Comparison of ENCODE assay signal across 23 cellular contexts in the genomic region with DNA sequence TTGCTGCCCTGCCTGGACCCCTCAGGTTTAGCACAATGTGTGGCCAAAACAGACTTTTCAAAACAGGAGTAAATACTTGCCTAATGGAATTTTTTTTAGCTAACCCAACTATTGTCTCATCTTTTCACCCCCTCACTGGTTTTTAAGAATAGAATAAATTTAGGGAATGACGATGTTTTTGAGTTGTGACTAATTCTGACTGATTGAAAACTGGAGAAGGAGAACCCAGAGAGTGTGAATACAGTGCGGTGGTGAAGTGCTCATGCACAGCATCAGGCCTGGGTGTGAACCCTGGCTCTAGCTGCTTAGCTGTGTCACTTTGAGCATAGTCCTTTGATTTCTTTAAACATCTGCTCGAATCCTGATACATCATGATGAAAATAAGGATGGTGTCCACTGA. TPM values are rescaled to one million over a fixed set of nuclear protein-coding genes. Genes with fewer than 3 reads are reported as not detected.
DNase-seq lines count a peak whose midpoint lies in the region; ATAC-seq and TF ChIP-seq lines count a peak whose summit lies in the region.
"Had no signal": no experiment of that assay in that cellular context is flagged by ENCODE, and none has a peak within 500 bp of the region (broad histone marks: within the 10 kb centered on the region; RNA-seq: fewer than 3 reads in every experiment).

No MANE protein-coding gene starts in this region.

- DNase-seq in activated T-cell treated with anti-CD3 and anti-CD28 coated beads, Interleukin-2, amount 50 U/mL, for 72 hours: peak; percentile 29 to 31
- no peak for DNase-seq in activated T-cell treated with anti-CD3 and anti-CD28 coated beads, Interleukin-2, amount 50 U/mL, for 48 hours
- DNase-seq in EH (ENCODE audit: low read depth) (peak; percentile 39), astrocyte of the hippocampus (ENCODE audit: low read depth, low spot score) (peak; percentile 9), neural crest cell (ENCODE audit: low read depth, low spot score) (no peak), left lung (no peak)
- DNase-seq: ACHN; activated CD8-positive, alpha-beta memory T cell treated with anti-CD3 and anti-CD28 coated beads for 24 hours; activated effector memory CD4-positive, alpha-beta T cell treated with anti-CD3 and anti-CD28 coated beads, Interleukin-2, amount 50 U/mL, for 16 hours; DND-41; H7; islet precursor cell; mammary epithelial cell; NCI-H2081 treated with DMSO at 0.1 percent for 48 hours; NCI-H510A treated with DMSO at 0.1 percent for 48 hours; small intestine; transverse colon had no signal

- H3K27ac Mint-ChIP-seq in activated T-cell treated with anti-CD3 and anti-CD28 coated beads, Interleukin-2, amount 50 U/mL, for 72 hours: peak overlapping the region; percentile 76
- H3K27ac Mint-ChIP-seq in neural crest cell (ENCODE audit: unreplicated experiment): peak overlapping the region; percentile 12
- H3K27ac Mint-ChIP-seq: nephron, progenitor cell of endocrine pancreas had no signal

- no peaks in the 10 kb centered on the region for H3K9me3 Mint-ChIP-seq in activated T-cell treated with anti-CD3 and anti-CD28 coated beads, Interleukin-2, amount 50 U/mL, for 72 hours
- no peaks in the 10 kb centered on the region for H3K9me3 Mint-ChIP-seq in neural crest cell
- H3K9me3 Mint-ChIP-seq: nephron had no signal

- no peaks in the 10 kb centered on the region for H3K9me3 ChIP-seq in left lung
- H3K9me3 ChIP-seq: transverse colon had no signal

- intact Hi-C loops in left lung (cut with DNase I): no loop called here

- no peak overlapping the region for H3K4me3 ChIP-seq in left lung
- H3K4me3 ChIP-seq: hepatocyte, transverse colon had no signal

- peak overlapping the region in 1 of 2 donors; percentile 43 for H3K4me3 Mint-ChIP-seq in activated T-cell treated with anti-CD3 and anti-CD28 coated beads, Interleukin-2, amount 50 U/mL, for 72 hours
- no peak overlapping the region for H3K4me3 Mint-ChIP-seq in neural crest cell
- H3K4me3 Mint-ChIP-seq: nephron had no signal

- peaks cover 0 to 23% of the 10 kb centered on the region in 2 donors for H3K36me3 ChIP-seq in left lung

- H3K27me3 ChIP-seq in left lung: no peaks in the 10 kb centered on the region
- H3K27me3 ChIP-seq: hepatocyte, transverse colon had no signal

- peaks cover 0 to 2% of the 10 kb centered on the region in 2 donors for H3K36me3 Mint-ChIP-seq in activated T-cell treated with anti-CD3 and anti-CD28 coated beads, Interleukin-2, amount 50 U/mL, for 72 hours (ENCODE audit: insufficient read depth in 2 of 2)
- H3K36me3 Mint-ChIP-seq in neural crest cell (ENCODE audit: low read depth): peaks cover 5% of the 10 kb centered on the region

- H3K27me3 Mint-ChIP-seq in activated T-cell treated with anti-CD3 and anti-CD28 coated beads, Interleukin-2, amount 50 U/mL, for 72 hours (ENCODE audit: low read depth): no peaks in the 10 kb centered on the region
- H3K27me3 Mint-ChIP-seq in neural crest cell (ENCODE audit: low read depth): no peaks in the 10 kb centered on the region
- H3K27me3 Mint-ChIP-seq: progenitor cell of endocrine pancreas had no signal

- H3K4me1 ChIP-seq in left lung: peaks cover 0 to 24% of the 10 kb centered on the region in 2 donors

- no peak for TF ChIP-seq CTCF in neural crest cell (conservative IDR thresholded peaks at IDR 0.05)
- no peak for TF ChIP-seq CTCF in left lung (IDR thresholded peaks at IDR 0.05)

- H3K27ac ChIP-seq in left lung: no peak overlapping the region
- H3K27ac ChIP-seq: hepatocyte, HL-60, transverse colon had no signal

- peak; percentile 38 to 70 for ATAC-seq in activated T-cell treated with anti-CD3 and anti-CD28 coated beads, Interleukin-2, amount 50 U/mL, for 72 hours (replicated peaks in 1 of 2)
- no peak for ATAC-seq in left lung
- no peak for ATAC-seq in HG03378 (IDR thresholded peaks at IDR 0.05; ENCODE audit: unreplicated experiment)
- no peak for ATAC-seq in GM21381 (IDR thresholded peaks at IDR 0.05; ENCODE audit: unreplicated experiment)

- peaks cover 48% of the 10 kb centered on the region for H3K4me1 Mint-ChIP-seq in activated T-cell treated with anti-CD3 and anti-CD28 coated beads, Interleukin-2, amount 50 U/mL, for 72 hours (ENCODE audit: low read depth)
- H3K4me1 Mint-ChIP-seq in neural crest cell: no peaks in the 10 kb centered on the region
- H3K4me1 Mint-ChIP-seq: nephron had no signal

RNA-seq across cellular contexts. Expression of a gene that starts 10.5 kb away (rescaled TPM):
- 10 to 100 TPM in 1 of 2 donors, 1 to 10 TPM in 1; 6.7 to 12.4 TPM for total RNA-seq in activated T-cell treated with anti-CD3 and anti-CD28 coated beads, Interleukin-2, amount 50 U/mL, for 72 hours
- total RNA-seq in neural crest cell (35.6 and 36.7 TPM in 2 replicates), left lung (10 to 100 TPM; 45.6 to 73.3 TPM)

Comparison
In these comparisons a context has a peak if more than half of its experiments do, and no peak if none do; other contexts are left out.
1. DNase-seq: peak in activated T-cell treated with anti-CD3 and anti-CD28 coated beads, Interleukin-2, amount 50 U/mL, for 72 hours (2 of 2), EH (single experiment) and astrocyte of the hippocampus (single experiment); none in activated T-cell treated with anti-CD3 and anti-CD28 coated beads, Interleukin-2, amount 50 U/mL, for 48 hours (0 of 2), neural crest cell (single experiment) and left lung (0 of 2).
2. ATAC-seq: peak in activated T-cell treated with anti-CD3 and anti-CD28 coated beads, Interleukin-2, amount 50 U/mL, for 72 hours (2 of 2); none in left lung (single experiment), HG03378 (single experiment) and GM21381 (single experiment).